Comparison of ENCODE assay signal across 6 cellular contexts in the genomic region with DNA sequence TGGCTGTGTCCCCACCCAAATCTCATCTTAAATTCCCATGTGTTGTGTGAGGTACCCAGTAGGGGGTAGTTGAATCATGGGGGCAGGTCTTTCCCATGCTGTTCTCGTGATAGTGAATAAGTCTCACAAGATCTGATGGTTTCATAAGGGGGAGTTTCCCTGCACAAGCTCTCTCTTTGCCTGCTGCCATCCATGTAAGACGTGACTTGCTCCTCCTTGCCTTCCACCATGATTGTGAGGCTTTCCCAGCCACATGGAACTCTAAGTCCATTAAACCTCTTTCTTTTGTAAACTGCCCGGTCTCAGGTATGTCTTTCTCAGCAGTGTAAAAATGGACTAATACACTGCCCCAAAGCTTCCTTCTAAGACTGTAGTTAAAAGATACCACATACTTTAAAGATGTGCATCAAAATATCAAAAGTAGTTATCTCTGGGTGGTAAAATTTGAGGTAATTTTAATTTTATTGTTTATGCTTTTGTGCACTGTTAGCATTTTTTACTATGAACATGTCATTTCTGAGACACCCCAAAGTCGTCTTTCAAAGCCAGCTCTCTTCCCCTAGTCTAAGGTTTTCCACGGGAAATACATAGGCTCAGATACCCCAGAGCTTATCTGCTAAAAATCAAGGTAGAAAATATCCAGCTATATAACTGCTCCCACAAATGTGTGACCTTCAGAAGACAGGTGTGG.
DNase-seq lines count a peak whose midpoint lies in the region; ATAC-seq, FAIRE-seq and TF ChIP-seq lines count a peak whose summit lies in the region.
"Not testable (repeated sequence)": the region's sequence is repeated elsewhere in the genome, so short reads cannot be mapped to it uniquely, and the experiment has no call there.

No MANE protein-coding gene starts in this region.

- FAIRE-seq in A549 (lab: Jason Lieb, UNC); K562 (lab: Jason Lieb, UNC); HepG2 (lab: Jason Lieb, UNC): not testable (repeated sequence)

- not testable (repeated sequence) for H3K4me1 ChIP-seq in A549; IMR-90 (ENCODE audit: control insufficient read depth, insufficient read depth, low read length); K562 (replicated peaks in 1 of 2; ENCODE audit: control insufficient read depth in 2 of 2, insufficient read depth in 2 of 2, low read length in 2 of 2); endodermal cell (ENCODE audit: control insufficient read depth, insufficient read depth, low read length); HepG2 (ENCODE audit: insufficient read depth, low read length)

- H2AFZ ChIP-seq in IMR-90 (replicated peaks; ENCODE audit: low read length, poor library complexity); K562 (ENCODE audit: low read depth, low read length); HepG2 (ENCODE audit: low read length): not testable (repeated sequence)

- dilution Hi-C loops in IMR-90 (cut with HindIII; ENCODE audit: low sequenced_read_pairs, unreplicated experiment): not testable (repeated sequence)

- not testable (repeated sequence) for TF ChIP-seq CTCF in A549 (IDR thresholded peaks at IDR 0.05); IMR-90 (conservative IDR thresholded peaks at IDR 0.05; ENCODE audit: low read depth, low read length); K562 (IDR thresholded peaks at IDR 0.05 in 2 of 3, conservative IDR thresholded peaks at IDR 0.05 in 1 of 3; ENCODE audit: insufficient read depth in 2 of 3, low read depth in 1 of 3, low read length in 3 of 3); endodermal cell (conservative IDR thresholded peaks at IDR 0.05); endothelial cell (IDR thresholded peaks at IDR 0.05; ENCODE audit: unreplicated experiment); HepG2 (CRISPR knock-in tag; IDR thresholded peaks at IDR 0.05)

- not testable (repeated sequence) for H2AK9ac ChIP-seq in IMR-90 (replicated peaks; ENCODE audit: low read depth, low read length, poor library complexity)

- not testable (repeated sequence) for H2BK120ac ChIP-seq in IMR-90 (ENCODE audit: low read depth, low read length)

- BruUV-seq in IMR-90 (replicated peaks; lab: Mats Ljungman, UMichigan); K562 (replicated peaks; lab: Mats Ljungman, UMichigan); HepG2 (replicated peaks; lab: Mats Ljungman, UMichigan): not testable (repeated sequence)

- not testable (repeated sequence) for H3K9ac ChIP-seq in IMR-90 (ENCODE audit: low read depth, low read length); K562 (ENCODE audit: insufficient read depth in 1 of 2, low read depth in 2 of 2, low read length in 2 of 2); endodermal cell (ENCODE audit: extremely low read depth, low read length, poor library complexity, severe bottlenecking); HepG2 (ENCODE audit: insufficient read depth, low read depth, low read length)

- not testable (repeated sequence) for DNase-seq in A549 (ENCODE audit: low read depth in 1 of 2, low spot score in 1 of 2); IMR-90; K562 (ENCODE audit: extremely low read depth in 1 of 4, low spot score in 3 of 4); endodermal cell; endothelial cell (ENCODE audit: low spot score); HepG2 (ENCODE audit: low spot score)

- H3K36me3 Mint-ChIP-seq in endodermal cell (ENCODE audit: low read depth) (peaks cover 87% of the 10 kb centered on the region), endothelial cell (ENCODE audit: low read depth, unreplicated experiment) (peaks cover 47% of the 10 kb centered on the region)

- H3K18ac ChIP-seq in IMR-90 (ENCODE audit: low read depth, low read length): not testable (repeated sequence)

- H4K91ac ChIP-seq in IMR-90 (ENCODE audit: insufficient read depth, low read depth, low read length): not testable (repeated sequence)

- H2BK20ac ChIP-seq in IMR-90 (ENCODE audit: low read depth, low read length): not testable (repeated sequence)

- not testable (repeated sequence) for H3K79me2 ChIP-seq in K562 (ENCODE audit: control insufficient read depth, insufficient read depth, low read length); HepG2 (ENCODE audit: insufficient read depth, low read length)

- not testable (repeated sequence) for H4K8ac ChIP-seq in IMR-90 (ENCODE audit: low read depth in 2 of 2, low read length in 2 of 2)

- not testable (repeated sequence) for ATAC-seq in A549; IMR-90 (ENCODE audit: low read depth); K562; HepG2

- H3K4ac ChIP-seq in IMR-90 (ENCODE audit: low read depth, low read length): not testable (repeated sequence)

- H4K5ac ChIP-seq in IMR-90 (ENCODE audit: low read depth, low read length): not testable (repeated sequence)

- H3K27me3 ChIP-seq in IMR-90 (ENCODE audit: control insufficient read depth, insufficient read depth, low read length); K562 (ENCODE audit: control insufficient read depth in 2 of 2, insufficient read depth in 2 of 2, low read length in 2 of 2); endodermal cell (ENCODE audit: control insufficient read depth, insufficient read depth, low read length, poor library complexity, severe bottlenecking); HepG2 (ENCODE audit: control insufficient read depth in 1 of 2, insufficient read depth in 2 of 2, low read length in 2 of 2): not testable (repeated sequence)

- H3K56ac ChIP-seq in IMR-90 (ENCODE audit: extremely low read depth, insufficient read depth, low read length): not testable (repeated sequence)

- H3K36me3 ChIP-seq in IMR-90 (ENCODE audit: control insufficient read depth, insufficient read depth, low read length) (peaks cover 29% of the 10 kb centered on the region), K562 (ENCODE audit: control insufficient read depth, insufficient read depth, low read length) (peaks cover 28% of the 10 kb centered on the region; the same call in 2 of the 3 replicates), endodermal cell (ENCODE audit: control insufficient read depth, insufficient read depth, low read length) (peaks cover 93% of the 10 kb centered on the region), HepG2 (replicated peaks in 1 of 2; ENCODE audit: control insufficient read depth in 1 of 2, insufficient read depth in 2 of 2, low read length in 2 of 2) (peaks cover 0 to 30% of the 10 kb centered on the region in 2 experiments; a peak in 4 of 5 replicates)

- TF ChIP-seq EP300 in A549 (IDR thresholded peaks at IDR 0.05); K562 (IDR thresholded peaks at IDR 0.05; ENCODE audit: low read length); HepG2 (IDR thresholded peaks at IDR 0.05; ENCODE audit: low read depth in 2 of 2, low read length in 2 of 2); HepG2 (CRISPR knock-in tag; IDR thresholded peaks at IDR 0.05; ENCODE audit: borderline replicate concordance): not testable (repeated sequence)

- H3K9me3 ChIP-seq in A549; IMR-90 (ENCODE audit: control insufficient read depth, insufficient read depth, low read length); K562 (replicated peaks; ENCODE audit: control insufficient read depth, insufficient read depth, low read depth, low read length); HepG2 (ENCODE audit: low read length): not testable (repeated sequence)
- H3K9me3 ChIP-seq in endodermal cell (ENCODE audit: control insufficient read depth, low read length): peaks cover 63% of the 10 kb centered on the region

- POLR2A ChIA-PET in A549 (lab: Yijun Ruan, JAX); IMR-90 (lab: Charles Lee; ENCODE audit: unreplicated experiment); K562 (lab: Yijun Ruan, JAX); HepG2 (lab: Yijun Ruan, JAX): not testable (repeated sequence)

- H3K4me2 ChIP-seq in A549; IMR-90 (ENCODE audit: low read depth, low read length); K562 (ENCODE audit: insufficient read depth, low read length); HepG2 (ENCODE audit: low read depth, low read length): not testable (repeated sequence)

- H3K79me1 ChIP-seq in IMR-90 (ENCODE audit: low read depth in 1 of 2, low read length in 2 of 2): peaks cover 27 to 37% of the 10 kb centered on the region in 2 experiments

- not testable (repeated sequence) for H3K4me3 ChIP-seq in A549; IMR-90 (ENCODE audit: insufficient read depth, low read depth, low read length); K562; HepG2 (replicated peaks in 1 of 3; ENCODE audit: insufficient read depth in 1 of 3, low read depth in 2 of 3, low read length in 3 of 3)
- peak overlapping the region; percentile 61 for H3K4me3 ChIP-seq in endodermal cell (ENCODE audit: low read length)

- not testable (repeated sequence) for H3K23ac ChIP-seq in IMR-90 (ENCODE audit: low read depth, low read length)

- not testable (repeated sequence) for H2BK15ac ChIP-seq in IMR-90 (ENCODE audit: low read depth, low read length)

- peaks cover 51% of the 10 kb centered on the region for H3K9me3 Mint-ChIP-seq in endodermal cell
- not testable (repeated sequence) for H3K9me3 Mint-ChIP-seq in endothelial cell (ENCODE audit: unreplicated experiment)

- not testable (repeated sequence) for H3K14ac ChIP-seq in IMR-90 (replicated peaks; ENCODE audit: low read depth, low read length)

- not testable (repeated sequence) for H3K27me3 Mint-ChIP-seq in endodermal cell (ENCODE audit: insufficient read depth); endothelial cell (ENCODE audit: unreplicated experiment)

- H2BK5ac ChIP-seq in IMR-90 (ENCODE audit: low read depth, low read length, poor library complexity, severe bottlenecking): not testable (repeated sequence)

- not testable (repeated sequence) for TF ChIP-seq POLR2A in A549 (IDR thresholded peaks at IDR 0.05; ENCODE audit: low read length); IMR-90 (IDR thresholded peaks at IDR 0.05; ENCODE audit: low read depth, low read length); K562 (conservative IDR thresholded peaks at IDR 0.05); HepG2 (IDR thresholded peaks at IDR 0.05; ENCODE audit: insufficient read depth in 1 of 2, low read depth in 2 of 2, low read length in 2 of 2)

- not testable (repeated sequence) for H3K27ac ChIP-seq in A549; IMR-90 (ENCODE audit: insufficient read depth, low read length); K562 (ENCODE audit: extremely low read depth, low read depth, low read length); endodermal cell (ENCODE audit: low read depth, low read length); HepG2 (ENCODE audit: extremely low read length, insufficient read depth, low read length)

- H4K20me1 ChIP-seq in IMR-90 (ENCODE audit: insufficient read depth, low read length); K562 (replicated peaks; ENCODE audit: control insufficient read depth, insufficient read depth, low read length); HepG2 (ENCODE audit: insufficient read depth, low read length): not testable (repeated sequence)

- not testable (repeated sequence) for H3K27ac Mint-ChIP-seq in endodermal cell; endothelial cell (ENCODE audit: unreplicated experiment)

- intact Hi-C loops in IMR-90 (cut with micrococcal nuclease); K562 (cut with micrococcal nuclease); HepG2 (cut with micrococcal nuclease; ENCODE audit: unreplicated experiment): not testable (repeated sequence)

- H3K9me1 ChIP-seq in IMR-90 (ENCODE audit: insufficient read depth, low read length); K562 (ENCODE audit: control insufficient read depth, insufficient read depth, low read length): not testable (repeated sequence)

- H3K4me1 Mint-ChIP-seq in endodermal cell; endothelial cell (ENCODE audit: unreplicated experiment): not testable (repeated sequence)

- in situ Hi-C loops in IMR-90 (cut with MboI; ENCODE audit: low sequenced_read_pairs); K562 (cut with MboI); HepG2 (cut with HindIII; ENCODE audit: extremely low pct_ligation_motif_present, low pct_unique_long_range_greater_than_20kb): not testable (repeated sequence)

- 95% methylated on average over 5 of the region's 5 CpGs for WGBS in A549 (ENCODE audit: missing lambda C conversion rate)
- no CpG with 5 or more reads among the region's 5 CpGs for WGBS in IMR-90 (ENCODE audit: extremely low coverage in 2 of 2, insufficient read length in 1 of 2), 2 experiments
- WGBS in K562 (ENCODE audit: insufficient coverage, low coverage, missing lambda C conversion rate): 78% methylated on average over 5 of the region's 5 CpGs
- WGBS in endodermal cell (ENCODE audit: insufficient coverage in 1 of 2, insufficient read length in 1 of 2), 2 experiments: 93 to 94% methylated on average over 4 to 5 of the region's 5 CpGs
- WGBS in HepG2 (ENCODE audit: low lambda C conversion rate): 97% methylated on average over 4 of the region's 5 CpGs

- not testable (repeated sequence) for H3K4me3 Mint-ChIP-seq in endodermal cell
- peak overlapping the region; percentile 53 for H3K4me3 Mint-ChIP-seq in endothelial cell (ENCODE audit: unreplicated experiment)

- not testable (repeated sequence) for H2AK5ac ChIP-seq in IMR-90 (ENCODE audit: low read depth, low read length)

- CTCF ChIA-PET in A549 (lab: Yijun Ruan, JAX): interaction anchor here (1.4 to 1.7 kb wide), 2 partner anchors 52 to 56 kb away, joined by 3 to 4 read pairs; no protein-coding TSS in a partner anchor
- CTCF ChIA-PET in IMR-90 (lab: Yijun Ruan, JAX): interaction anchor here (0.8 kb wide), 1 partner anchor 20 kb away, joined by 3 read pairs; no protein-coding TSS in a partner anchor
- CTCF ChIA-PET in K562 (lab: Yijun Ruan, JAX; ENCODE audit: low intra/inter-chr PET ratio); HepG2 (lab: Yijun Ruan, JAX; ENCODE audit: low intra/inter-chr PET ratio, low total read pairs): not testable (repeated sequence)

- not testable (repeated sequence) for TF ChIP-seq RAD21 in A549 (conservative IDR thresholded peaks at IDR 0.05 in 1 of 2, IDR thresholded peaks at IDR 0.05 in 1 of 2); IMR-90 (IDR thresholded peaks at IDR 0.05; ENCODE audit: low read length); K562 (CRISPR knock-in tag; conservative IDR thresholded peaks at IDR 0.05 in 1 of 2, IDR thresholded peaks at IDR 0.05 in 1 of 2); HepG2 (CRISPR knock-in tag; IDR thresholded peaks at IDR 0.05)
